In the genomic region with DNA sequence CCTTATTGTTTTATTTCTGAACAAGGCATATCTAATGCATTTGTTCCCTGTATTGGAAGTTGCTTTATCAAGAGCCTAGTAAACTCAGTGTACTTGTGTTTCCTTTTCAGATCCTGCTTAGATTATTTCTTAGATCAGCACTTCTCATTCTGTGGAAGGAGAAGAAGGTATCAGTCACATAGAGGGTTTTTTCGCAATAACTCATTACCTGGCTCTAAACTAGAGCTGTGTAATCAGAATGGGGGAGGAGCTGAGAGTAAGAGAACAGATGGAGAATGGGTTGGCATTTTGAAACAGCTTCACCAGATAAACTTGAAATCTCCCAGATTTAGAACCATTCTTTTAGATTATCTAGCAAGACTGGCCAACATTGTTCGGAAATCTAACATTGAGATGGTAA, we compare ENCODE assay signal across 24 cellular contexts. TPM values are rescaled to one million over a fixed set of nuclear protein-coding genes. Genes with fewer than 3 reads are reported as not detected.
DNase-seq lines count a peak whose midpoint lies in the region; ATAC-seq and TF ChIP-seq lines count a peak whose summit lies in the region.
"Had no signal": no experiment of that assay in that cellular context is flagged by ENCODE, and none has a peak within 500 bp of the region (broad histone marks: within the 10 kb centered on the region; RNA-seq: fewer than 3 reads in every experiment).

No MANE protein-coding gene starts in this region.

- peaks cover 6% of the 10 kb centered on the region for H3K36me3 Mint-ChIP-seq in activated CD4-positive, alpha-beta T cell treated with anti-CD3 and anti-CD28 coated beads for 36 hours (ENCODE audit: low read depth)
- peaks cover 13% of the 10 kb centered on the region for H3K36me3 Mint-ChIP-seq in activated CD4-positive, alpha-beta T cell treated with anti-CD3 and anti-CD28 coated beads, Interleukin-2, amount 10 ng/mL, durations not matched to agents 7 days and 5 days (ENCODE audit: low read depth)

- no peaks in the 10 kb centered on the region for H3K27me3 ChIP-seq in esophagus muscularis mucosa
- no peaks in the 10 kb centered on the region for H3K27me3 ChIP-seq in transverse colon
- H3K27me3 ChIP-seq: uterus had no signal

- intact Hi-C loops in activated CD4-positive, alpha-beta T cell treated with anti-CD3 and anti-CD28 coated beads for 36 hours (cut with DNase I, micrococcal nuclease), result no loop called here
- intact Hi-C loops in esophagus muscularis mucosa (cut with DNase I) (no loop called here), transverse colon (cut with DNase I; ENCODE audit: low total_unique reads) (no loop called here)

- no peaks in the 10 kb centered on the region for H3K27me3 Mint-ChIP-seq in activated CD4-positive, alpha-beta T cell treated with anti-CD3 and anti-CD28 coated beads for 36 hours
- no peaks in the 10 kb centered on the region for H3K27me3 Mint-ChIP-seq in activated CD4-positive, alpha-beta T cell treated with anti-CD3 and anti-CD28 coated beads, Interleukin-2, amount 10 ng/mL, durations not matched to agents 7 days and 5 days
- H3K27me3 Mint-ChIP-seq: activated naive CD4-positive, alpha-beta T cell treated with anti-CD3 and anti-CD28 coated beads, Interleukin-2, amount 10 ng/mL, durations not matched to agents 7 days and 5 days; activated T-cell treated with anti-CD3 and anti-CD28 coated beads, Interleukin-2, amount 50 U/mL, for 24 hours had no signal

- H3K4me1 Mint-ChIP-seq in activated CD4-positive, alpha-beta T cell treated with anti-CD3 and anti-CD28 coated beads for 36 hours, result peaks cover 27% of the 10 kb centered on the region
- peaks cover 9% of the 10 kb centered on the region for H3K4me1 Mint-ChIP-seq in activated CD4-positive, alpha-beta T cell treated with anti-CD3 and anti-CD28 coated beads, Interleukin-2, amount 10 ng/mL, durations not matched to agents 7 days and 5 days

- H3K9me3 ChIP-seq in esophagus muscularis mucosa (no peaks in the 10 kb centered on the region), transverse colon (no peaks in the 10 kb centered on the region)
- H3K9me3 ChIP-seq: SK-N-SH, uterus had no signal

- H3K36me3 ChIP-seq in esophagus muscularis mucosa (no peaks in the 10 kb centered on the region), transverse colon (no peaks in the 10 kb centered on the region)
- H3K36me3 ChIP-seq: uterus had no signal

- no peak overlapping the region for H3K4me3 Mint-ChIP-seq in activated CD4-positive, alpha-beta T cell treated with anti-CD3 and anti-CD28 coated beads for 36 hours
- no peak overlapping the region for H3K4me3 Mint-ChIP-seq in activated CD4-positive, alpha-beta T cell treated with anti-CD3 and anti-CD28 coated beads, Interleukin-2, amount 10 ng/mL, durations not matched to agents 7 days and 5 days
- H3K4me3 Mint-ChIP-seq: activated CD8-positive, alpha-beta T cell treated with anti-CD3 and anti-CD28 coated beads, Interleukin-2, amount 10 ng/mL, durations not matched to agents 7 days and 5 days; activated naive CD4-positive, alpha-beta T cell treated with anti-CD3 and anti-CD28 coated beads, Interleukin-2, amount 10 ng/mL, durations not matched to agents 7 days and 5 days; activated T-cell treated with anti-CD3 and anti-CD28 coated beads, Interleukin-2, amount 50 U/mL, for 24 hours had no signal

- H3K27ac Mint-ChIP-seq in activated CD4-positive, alpha-beta T cell treated with anti-CD3 and anti-CD28 coated beads for 36 hours, result no peak overlapping the region
- no peak overlapping the region for H3K27ac Mint-ChIP-seq in activated CD4-positive, alpha-beta T cell treated with anti-CD3 and anti-CD28 coated beads, Interleukin-2, amount 10 ng/mL, durations not matched to agents 7 days and 5 days
- H3K27ac Mint-ChIP-seq: activated CD8-positive, alpha-beta T cell treated with anti-CD3 and anti-CD28 coated beads, Interleukin-2, amount 10 ng/mL, durations not matched to agents 7 days and 5 days; activated naive CD4-positive, alpha-beta T cell treated with anti-CD3 and anti-CD28 coated beads, Interleukin-2, amount 10 ng/mL, durations not matched to agents 7 days and 5 days; activated T-cell treated with anti-CD3 and anti-CD28 coated beads, Interleukin-2, amount 50 U/mL, for 24 hours had no signal

- TF ChIP-seq EP300 in esophagus muscularis mucosa (IDR thresholded peaks at IDR 0.05) (no peak), transverse colon (IDR thresholded peaks at IDR 0.05; ENCODE audit: low read depth) (no peak)

- H3K4me3 ChIP-seq in esophagus muscularis mucosa (no peak overlapping the region), transverse colon (no peak overlapping the region)
- H3K4me3 ChIP-seq: uterus had no signal

- H3K9me3 Mint-ChIP-seq in activated CD4-positive, alpha-beta T cell treated with anti-CD3 and anti-CD28 coated beads for 36 hours (ENCODE audit: low read depth), result no peaks in the 10 kb centered on the region
- no peaks in the 10 kb centered on the region for H3K9me3 Mint-ChIP-seq in activated CD4-positive, alpha-beta T cell treated with anti-CD3 and anti-CD28 coated beads, Interleukin-2, amount 10 ng/mL, durations not matched to agents 7 days and 5 days
- H3K9me3 Mint-ChIP-seq: activated naive CD4-positive, alpha-beta T cell treated with anti-CD3 and anti-CD28 coated beads, Interleukin-2, amount 10 ng/mL, durations not matched to agents 7 days and 5 days; activated T-cell treated with anti-CD3 and anti-CD28 coated beads, Interleukin-2, amount 50 U/mL, for 24 hours had no signal

- H3K4me1 ChIP-seq in esophagus muscularis mucosa (peaks cover 35 to 95% (median 78%) of the 10 kb centered on the region in 4 donors), transverse colon (peaks cover 30 to 61% (median 42%) of the 10 kb centered on the region in 4 donors)

- POLR2A ChIA-PET in activated CD4-positive, alpha-beta T cell treated with anti-CD3 and anti-CD28 coated beads for 36 hours (lab: Charles Lee), result interaction anchor here (1.6 kb wide), 1 partner anchor 10 kb away, joined by 5 read pairs; no protein-coding TSS in a partner anchor
- POLR2A ChIA-PET in activated CD4-positive, alpha-beta T cell treated with anti-CD3 and anti-CD28 coated beads, Interleukin-2, amount 10 ng/mL, durations not matched to agents 7 days and 5 days (lab: Charles Lee), result no interaction called here

- in situ Hi-C loops in transverse colon (cut with MboI; ENCODE audit: low pct_ligation_motif_present in 1 of 4, low pct_unique_long_range_greater_than_20kb in 1 of 4, low sequenced_read_pairs in 3 of 4), result loop anchor here in 1 of 4 donors (25.0 kb wide), 2 partner anchors 333 to 458 kb away; a partner anchor contains a TSS

- no peak for TF ChIP-seq POLR2A in esophagus muscularis mucosa (IDR thresholded peaks at IDR 0.05; ENCODE audit: low read depth)
- no peak for TF ChIP-seq POLR2A in transverse colon (IDR thresholded peaks at IDR 0.05)

- DNase-seq in activated CD4-positive, alpha-beta T cell treated with anti-CD3 and anti-CD28 coated beads for 36 hours, result no peak
- DNase-seq in activated CD4-positive, alpha-beta T cell treated with anti-CD3 and anti-CD28 coated beads, Interleukin-2, amount 10 ng/mL, durations not matched to agents 7 days and 5 days, result no peak
- no peak for DNase-seq in esophagus muscularis mucosa (ENCODE audit: extremely low spot score)
- no peak for DNase-seq in omental fat pad (ENCODE audit: low spot score)
- no peak for DNase-seq in transverse colon
- no peak for DNase-seq in kidney glomerular epithelial cell (lab: John Stamatoyannopoulos, UW)
- DNase-seq: activated CD8-positive, alpha-beta T cell treated with anti-CD3 and anti-CD28 coated beads, Interleukin-2, amount 10 ng/mL, durations not matched to agents 7 days and 5 days; activated naive CD4-positive, alpha-beta T cell treated with anti-CD3 and anti-CD28 coated beads, Interleukin-2, amount 10 ng/mL, durations not matched to agents 7 days and 5 days; activated T-cell treated with anti-CD3 and anti-CD28 coated beads, Interleukin-2, amount 50 U/mL, for 24 hours; EL; HCEC 1CT; islet precursor cell; Karpas-422; mesendoderm; NCI-H187 treated with DMSO at 0.1 percent for 48 hours; NK-92 treated with Interleukin-12 subunit alpha and Interleukin-12 subunit beta, amount 100 ng/mL, for 24 hours; RPMI8226; SK-N-SH; stimulated activated CD4-positive, alpha-beta T cell treated with anti-CD3 and anti-CD28 coated beads, Interleukin-12 subunit alpha, Interleukin-12 subunit beta, amount 100 ng/mL, for 4 hours; T-helper 9 cell; uterus had no signal

- ATAC-seq in activated CD4-positive, alpha-beta T cell treated with anti-CD3 and anti-CD28 coated beads for 36 hours, result peak; percentile 53
- ATAC-seq in omental fat pad (ENCODE audit: low FRiP score) (peak; percentile 67), HG02798 (IDR thresholded peaks at IDR 0.05; ENCODE audit: poor library complexity, unreplicated experiment) (no peak), HG03139 (IDR thresholded peaks at IDR 0.05; ENCODE audit: unreplicated experiment) (no peak)
- ATAC-seq: activated CD8-positive, alpha-beta T cell treated with anti-CD3 and anti-CD28 coated beads, Interleukin-2, amount 10 ng/mL, durations not matched to agents 7 days and 5 days had no signal

- WGBS in esophagus muscularis mucosa, result 100% methylated on average over 2 of the region's 2 CpGs
- WGBS in transverse colon (ENCODE audit: low coverage in 1 of 2), 2 donors, result 94% methylated on average over 2 of the region's 2 CpGs; no CpG with 5 or more reads in 1 of the 2 donors

- CTCF ChIA-PET in activated CD4-positive, alpha-beta T cell treated with anti-CD3 and anti-CD28 coated beads for 36 hours (lab: Charles Lee), result interaction anchor here (0.6 to 2.9 kb wide), 4 partner anchors 11 to 34 kb away, joined by 3 to 13 read pairs (median 10); a partner anchor contains a TSS
- CTCF ChIA-PET in activated CD4-positive, alpha-beta T cell treated with anti-CD3 and anti-CD28 coated beads, Interleukin-2, amount 10 ng/mL, durations not matched to agents 7 days and 5 days (lab: Charles Lee), result interaction anchor here (1.1 to 9.6 kb wide), 3 partner anchors 10 to 220 kb away, joined by 3 to 65 read pairs (median 21); a partner anchor contains a TSS

- peak overlapping the region; percentile 72 to 77 (median 74) for H3K27ac ChIP-seq in esophagus muscularis mucosa (replicated peaks in 1 of 4)
- peak overlapping the region; percentile 51 to 78 (median 72) for H3K27ac ChIP-seq in transverse colon
- H3K27ac ChIP-seq: coronary artery had no signal

- TF ChIP-seq CTCF in esophagus muscularis mucosa (IDR thresholded peaks at IDR 0.05) (no peak), omental fat pad (IDR thresholded peaks at IDR 0.05) (no peak), transverse colon (IDR thresholded peaks at IDR 0.05) (no peak)

RNA-seq across cellular contexts. Expression of a gene that starts 11.0 kb away (rescaled TPM):
- total RNA-seq in activated CD4-positive, alpha-beta T cell treated with anti-CD3 and anti-CD28 coated beads for 36 hours, result 10 to 100 TPM; 79.1 to 82.6 TPM
- total RNA-seq in activated CD4-positive, alpha-beta T cell treated with anti-CD3 and anti-CD28 coated beads, Interleukin-2, amount 10 ng/mL, durations not matched to agents 7 days and 5 days, result 10 to 100 TPM; 50.4 to 50.9 TPM
- total RNA-seq in esophagus muscularis mucosa (100 to 1,000 TPM in 1 of 4 donors, 10 to 100 TPM in 3; 72.1 to 111 (median 91.0) TPM), omental fat pad (100 to 1,000 TPM in 2 of 4 donors, 10 to 100 TPM in 2; 76.0 to 107 (median 95.8) TPM), transverse colon (10 to 100 TPM; 31.8 to 71.5 (median 51.3) TPM)

RNA-seq across cellular contexts. Expression of a gene that starts 38.9 kb away (rescaled TPM):
- 10 to 100 TPM; 20.7 to 21.5 TPM for total RNA-seq in activated CD4-positive, alpha-beta T cell treated with anti-CD3 and anti-CD28 coated beads for 36 hours
- total RNA-seq in activated CD4-positive, alpha-beta T cell treated with anti-CD3 and anti-CD28 coated beads, Interleukin-2, amount 10 ng/mL, durations not matched to agents 7 days and 5 days, result 10 to 100 TPM; 33.4 to 35.9 TPM
- total RNA-seq in esophagus muscularis mucosa, result 10 to 100 TPM; 26.2 to 43.5 (median 35.3) TPM
- total RNA-seq in omental fat pad, result 10 to 100 TPM; 36.7 to 50.7 (median 46.1) TPM
- 10 to 100 TPM; 32.6 to 72.2 (median 58.7) TPM for total RNA-seq in transverse colon

Comparison
In these comparisons a context has a peak if more than half of its experiments do, and no peak if none do; other contexts are left out.
1. ATAC-seq: peak in activated CD4-positive, alpha-beta T cell treated with anti-CD3 and anti-CD28 coated beads for 36 hours (single experiment) and omental fat pad (single experiment); none in HG02798 (single experiment) and HG03139 (single experiment).